11 cellular contexts compared by ENCODE assay signal in the genomic region with DNA sequence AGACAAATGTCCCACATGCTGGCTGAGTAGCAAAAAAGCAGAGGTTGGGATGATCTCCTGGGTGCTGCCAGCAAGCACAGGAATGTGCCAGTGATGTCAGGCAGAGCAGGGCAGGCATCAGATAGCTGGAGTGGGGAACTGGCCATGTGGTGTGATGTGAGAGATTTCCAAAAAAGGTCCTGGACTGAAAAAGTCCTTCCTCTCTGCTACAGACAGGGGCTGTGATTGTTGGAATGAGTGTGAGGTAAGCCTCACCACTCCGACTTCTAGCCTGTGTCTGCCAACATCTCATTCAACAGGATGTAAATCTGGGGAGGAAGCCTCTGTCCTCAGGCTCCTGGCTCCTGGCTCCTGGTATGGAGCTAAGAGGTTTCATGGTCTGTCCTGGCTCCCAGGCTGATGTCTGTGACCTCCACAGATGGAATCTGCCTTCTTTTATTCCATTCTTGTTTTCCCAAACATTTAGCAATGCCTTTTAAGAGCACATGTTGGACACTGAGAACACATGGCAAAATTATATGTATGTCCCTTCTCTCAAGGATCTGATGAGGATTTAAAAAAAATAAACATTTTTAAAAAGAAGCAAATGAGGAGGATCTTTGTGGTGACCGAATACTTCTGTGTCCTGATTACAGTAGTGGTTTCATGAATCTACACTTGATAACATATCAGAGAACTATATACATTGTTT. TPM values are rescaled to one million over a fixed set of nuclear protein-coding genes. Genes with fewer than 3 reads are reported as not detected.
DNase-seq lines count a peak whose midpoint lies in the region; ATAC-seq and TF ChIP-seq lines count a peak whose summit lies in the region.
"Had no signal": no experiment of that assay in that cellular context is flagged by ENCODE, and none has a peak within 500 bp of the region (broad histone marks: within the 10 kb centered on the region; RNA-seq: fewer than 3 reads in every experiment).

No MANE protein-coding gene starts in this region.

- H2BK5ac ChIP-seq in trophoblast cell (ENCODE audit: low read depth, low read length, poor library complexity), result no peak overlapping the region

- peak overlapping the region; percentile 38 for H4K91ac ChIP-seq in trophoblast cell (ENCODE audit: low read depth, low read length)

- no peak overlapping the region for H3K4ac ChIP-seq in trophoblast cell (ENCODE audit: low read depth, low read length)

- H3K4me3 ChIP-seq in trophoblast cell (ENCODE audit: low read depth, low read length) (no peak overlapping the region), adrenal gland (no peak overlapping the region)

- H3K14ac ChIP-seq in trophoblast cell (ENCODE audit: low read length), result no peak overlapping the region

- H3K4me2 ChIP-seq in trophoblast cell (ENCODE audit: low read length), result no peak overlapping the region

- H3K9me3 ChIP-seq in trophoblast cell (ENCODE audit: insufficient read depth, low read depth, low read length), result no peaks in the 10 kb centered on the region
- H3K9me3 ChIP-seq in adrenal gland (replicated peaks in 1 of 3), result no peaks in the 10 kb centered on the region

- no peak for TF ChIP-seq CTCF in adrenal gland (IDR thresholded peaks at IDR 0.05)

- peaks cover 13% of the 10 kb centered on the region for H3K79me1 ChIP-seq in trophoblast cell (ENCODE audit: low read length)

- H3K27me3 ChIP-seq in trophoblast cell (ENCODE audit: insufficient read depth, low read length) (no peaks in the 10 kb centered on the region), adrenal gland (no peaks in the 10 kb centered on the region)

- DNase-seq in ELF-1 (ENCODE audit: low read depth, low spot score) (peak; percentile 63), amniotic epithelial cell (ENCODE audit: low read depth) (peak; percentile 82), Right ventricle myocardium inferior (ENCODE audit: missing footprints) (no peak), trophoblast cell (no peak), foreskin melanocyte (no peak), adrenal gland (no peak)
- DNase-seq: activated CD8-positive, alpha-beta memory T cell treated with anti-CD3 and anti-CD28 coated beads, Interleukin-2, amount 10 ng/mL, durations not matched to agents 7 days and 5 days; COR-L47; NCI-H1694 treated with DMSO at 0.1 percent for 48 hours had no signal

- intact Hi-C loops in Right ventricle myocardium inferior (cut with DNase I) (loop anchor here (2.0 to 10.0 kb wide), 2 partner anchors 15 to 91 kb away; no protein-coding TSS in a partner anchor), adrenal gland (cut with DNase I) (no loop called here)

- H2AK5ac ChIP-seq in trophoblast cell (ENCODE audit: low read length), result no peak overlapping the region

- H2BK120ac ChIP-seq in trophoblast cell (ENCODE audit: insufficient read depth, low read length, poor library complexity), result no peak overlapping the region

- H3K36me3 ChIP-seq in trophoblast cell (ENCODE audit: control insufficient read depth in 1 of 2, insufficient read depth in 2 of 2, low read length in 2 of 2) (no peaks in the 10 kb centered on the region), adrenal gland (replicated peaks in 1 of 2) (no peaks in the 10 kb centered on the region)

- no peak overlapping the region for H4K12ac ChIP-seq in trophoblast cell (ENCODE audit: low read depth, low read length)

- H3K4me1 ChIP-seq in trophoblast cell (ENCODE audit: control insufficient read depth in 1 of 2, insufficient read depth in 2 of 2, low read length in 2 of 2) (peaks cover 2 to 16% of the 10 kb centered on the region in 2 experiments), adrenal gland (replicated peaks in 1 of 2) (no peaks in the 10 kb centered on the region)

- TF ChIP-seq POLR2A in adrenal gland (IDR thresholded peaks at IDR 0.05), result no peak

- H2BK12ac ChIP-seq in trophoblast cell (ENCODE audit: low read length), result no peak overlapping the region

- no peaks in the 10 kb centered on the region for H3K79me2 ChIP-seq in trophoblast cell (ENCODE audit: control insufficient read depth, insufficient read depth, low read length, poor library complexity)

- H4K8ac ChIP-seq in trophoblast cell (ENCODE audit: low read depth, low read length), result no peak overlapping the region

- H3K23ac ChIP-seq in trophoblast cell (ENCODE audit: low read length), result no peak overlapping the region

- H3K9ac ChIP-seq in trophoblast cell (ENCODE audit: low read length), result no peak overlapping the region

- H3K27ac ChIP-seq in trophoblast cell (ENCODE audit: low read depth, low read length) (peak overlapping the region; percentile 82), adrenal gland (peak overlapping the region in 1 of 5 donors; percentile 3)

- no CpG with 5 or more reads among the region's 2 CpGs for WGBS in trophoblast cell (ENCODE audit: extremely low coverage, insufficient coverage, insufficient read length)
- WGBS in adrenal gland, 4 donors, result 62 to 89% (median 74%) methylated on average over 1 to 2 of the region's 2 CpGs

- H3K18ac ChIP-seq in trophoblast cell (ENCODE audit: low read length), result no peak overlapping the region

- peak; percentile 90 for ATAC-seq in Right ventricle myocardium inferior
- no peak for ATAC-seq in GM21447 (IDR thresholded peaks at IDR 0.05; ENCODE audit: unreplicated experiment)
- ATAC-seq in GM18520 (IDR thresholded peaks at IDR 0.05; ENCODE audit: unreplicated experiment), result no peak
- ATAC-seq: activated CD8-positive, alpha-beta memory T cell treated with anti-CD3 and anti-CD28 coated beads, Interleukin-2, amount 10 ng/mL, durations not matched to agents 7 days and 5 days had no signal

- no peak overlapping the region for H2AFZ ChIP-seq in trophoblast cell (ENCODE audit: insufficient read depth, low read length, poor library complexity)

RNA-seq across cellular contexts. Expression of a gene that starts 50.1 kb away (rescaled TPM):
- total RNA-seq in Right ventricle myocardium inferior (48.7 TPM), adrenal gland (100 to 1,000 TPM in 1 of 8 donors, 10 to 100 TPM in 7; 12.5 to 298 (median 31.1) TPM)
- polyA plus RNA-seq in trophoblast cell (2013), result 28.6 and 30.7 TPM in 2 replicates
- polyA plus RNA-seq in adrenal gland, result 10 to 100 TPM; 10.2 to 15.4 (median 10.9) TPM

Comparison
In these comparisons a context has a peak if more than half of its experiments do, and no peak if none do; other contexts are left out.
1. DNase-seq: peak in ELF-1 (single experiment) and amniotic epithelial cell (single experiment); none in Right ventricle myocardium inferior (single experiment), trophoblast cell (0 of 2), foreskin melanocyte (single experiment) and adrenal gland (0 of 7).